9 cellular contexts compared by ENCODE assay signal in the genomic region with DNA sequence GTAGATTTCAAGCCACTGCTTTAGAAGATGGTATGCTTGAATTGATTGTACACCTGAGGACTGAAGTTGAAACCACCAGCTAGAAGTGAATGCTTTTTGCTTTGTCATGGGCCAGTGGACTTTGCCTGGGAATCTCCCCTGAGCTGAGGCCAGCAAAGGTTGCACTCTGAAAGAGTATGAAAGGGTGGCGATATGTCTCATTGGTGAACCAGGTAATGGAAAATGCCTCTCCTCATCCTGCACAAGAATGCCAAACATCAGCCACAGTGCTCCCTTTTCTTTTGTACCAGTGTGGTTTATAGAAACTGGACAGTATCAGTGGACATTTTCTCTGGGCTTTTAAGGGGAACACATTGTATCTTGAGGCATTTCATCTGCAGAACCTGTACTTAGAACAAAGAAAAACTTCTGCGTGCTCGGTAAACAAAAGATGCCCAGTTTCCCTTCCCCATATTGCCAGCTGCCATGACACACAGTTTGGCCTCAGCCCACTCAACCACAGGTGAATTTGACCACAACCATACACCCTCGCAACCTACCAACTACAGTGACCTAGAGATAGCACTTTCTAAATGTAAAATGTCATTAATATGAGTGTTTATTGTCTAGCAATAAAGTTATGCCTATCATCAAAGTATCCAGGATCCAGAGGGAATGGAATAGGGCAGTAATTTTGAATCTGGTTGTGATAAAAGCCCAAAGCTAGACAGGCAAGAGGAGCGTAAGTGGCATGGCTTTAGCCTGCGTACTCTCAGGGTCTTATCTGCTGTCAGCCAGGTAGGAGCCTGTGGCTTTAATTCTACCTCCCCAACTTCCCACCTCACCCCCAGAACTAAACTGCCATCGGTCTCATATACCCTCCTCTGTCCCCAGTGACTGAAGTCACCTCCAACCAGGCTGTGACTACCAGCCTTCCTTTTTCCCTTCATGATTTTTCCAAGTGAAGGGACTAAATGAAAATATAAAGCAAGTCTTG.
DNase-seq lines count a peak whose midpoint lies in the region; ATAC-seq and TF ChIP-seq lines count a peak whose summit lies in the region.
"Had no signal": no experiment of that assay in that cellular context is flagged by ENCODE, and none has a peak within 500 bp of the region (broad histone marks: within the 10 kb centered on the region; RNA-seq: fewer than 3 reads in every experiment).

No MANE protein-coding gene starts in this region.

- intact Hi-C loops in left lung (cut with DNase I), result no loop called here

- no peaks in the 10 kb centered on the region for H3K36me3 ChIP-seq in left lung
- H3K36me3 ChIP-seq: WERI-Rb-1 had no signal

- no peaks in the 10 kb centered on the region for H3K9me3 ChIP-seq in left lung

- peak; percentile 76 for DNase-seq in left lobe of liver (ENCODE audit: low spot score)
- DNase-seq in activated effector memory CD4-positive, alpha-beta T cell treated with anti-CD3 and anti-CD28 coated beads, Interleukin-2, amount 50 U/mL, for 16 hours, result no peak
- DNase-seq in substantia nigra (lab: John Stamatoyannopoulos, UW), result no peak
- DNase-seq in retina, result no peak
- no peak for DNase-seq in left lung
- DNase-seq: WERI-Rb-1 had no signal

- H3K27me3 ChIP-seq in left lung, result no peaks in the 10 kb centered on the region

- ATAC-seq in GM18511 (IDR thresholded peaks at IDR 0.05; ENCODE audit: unreplicated experiment) (peak; percentile 90), GM21619 (IDR thresholded peaks at IDR 0.05; ENCODE audit: unreplicated experiment) (peak; percentile 77), HG03460 (IDR thresholded peaks at IDR 0.05; ENCODE audit: unreplicated experiment) (peak; percentile 80), left lobe of liver (peak; percentile 98), left lung (no peak)

- no peak for TF ChIP-seq CTCF in left lung (IDR thresholded peaks at IDR 0.05)

- H3K4me1 ChIP-seq in left lung, result no peaks in the 10 kb centered on the region

- no peak overlapping the region for H3K4me3 ChIP-seq in left lung

- H3K27ac ChIP-seq in substantia nigra (ENCODE audit: low read depth, low read length, poor library complexity, severe bottlenecking) (no peak overlapping the region), left lung (no peak overlapping the region)
- H3K27ac ChIP-seq: WERI-Rb-1 had no signal
